ENCODE assay signal across 28 cellular contexts in genomic region chr2:121055088-121055487, GRCh38.
"Had no signal": no experiment of that assay in that cellular context is flagged by ENCODE, and none has a peak within 500 bp of the region (broad histone marks: within the 10 kb centered on the region; RNA-seq: fewer than 3 reads in every experiment).

No MANE protein-coding gene starts in this region.

- H3K4me1 ChIP-seq: suprapubic skin, testis, thyroid gland, tibial artery, tibial nerve, transverse colon, upper lobe of left lung, upper lobe of right lung, uterus, vagina had no signal

- H3K9me3 Mint-ChIP-seq: stimulated activated effector memory CD8-positive, alpha-beta T cell treated with anti-CD3 and anti-CD28 coated beads, Interleukin-12 subunit alpha, Interleukin-12 subunit beta, amount 100 ng/mL, for 72 hours; stimulated activated memory B cell treated with anti-CD40 and anti-IgM and Interleukin-4, amounts not matched to agents 10 μg/mL and 1 μg/mL and 100 μg/mL, for 72 hours had no signal

- H3K36me3 ChIP-seq: stomach, suprapubic skin, thoracic aorta, thyroid gland, tibial artery, tibial nerve, transverse colon, upper lobe of left lung, upper lobe of right lung, uterus, vagina had no signal

- H3K9me3 ChIP-seq: stomach, suprapubic skin, testis, thoracic aorta, thyroid gland, tibial artery, transverse colon, upper lobe of right lung, uterus, vagina had no signal

- H3K27me3 Mint-ChIP-seq: stimulated activated naive CD8-positive, alpha-beta T cell treated with anti-CD3 and anti-CD28 coated beads, Interleukin-15, Interleukin-2, amounts not matched to agents 100 ng/mL and 50 ng/mL, for 24 hours had no signal

- DNase-seq: stimulated activated CD4-positive, alpha-beta T cell treated with anti-CD3 and anti-CD28 coated beads, Interleukin-2, amount 100 ng/mL, for 48 hours; stimulated activated CD4-positive, alpha-beta T cell treated with anti-CD3 and anti-CD28 coated beads, Interleukin-4, amount 100 ng/mL, for 1 hour; stimulated activated CD4-positive, alpha-beta T cell treated with anti-CD3 and anti-CD28 coated beads, Interleukin-4, amount 100 ng/mL, for 24 hours; stimulated activated CD4-positive, alpha-beta T cell treated with anti-CD3 and anti-CD28 coated beads, Interleukin-4, amount 100 ng/mL, for 4 hours; stimulated activated CD8-positive, alpha-beta memory T cell treated with anti-CD3 and anti-CD28 coated beads, Interleukin-4, amount 100 ng/mL, for 48 hours; stimulated activated naive B cell treated with anti-CD40 and anti-IgM and Interleukin-4, amounts not matched to agents 10 μg/mL and 1 μg/mL and 100 μg/mL, for 72 hours; stimulated activated naive CD4-positive, alpha-beta T cell; stimulated activated naive CD4-positive, alpha-beta T cell treated with Interleukin-2 at 50 U/mL for 16 hours; stimulated activated naive CD8-positive, alpha-beta T cell treated with anti-CD3 and anti-CD28 coated beads, Interleukin-15, Interleukin-2, amounts not matched to agents 100 U/mL and 50 U/mL, for 24 hours; stomach; substantia nigra; testis; thyroid gland; tibial artery; transverse colon; trophoblast cell; upper lobe of left lung; upper lobe of right lung; uterus had no signal

- FAIRE-seq: urothelium cell line had no signal

- H3K27ac Mint-ChIP-seq: stimulated activated effector memory CD8-positive, alpha-beta T cell treated with anti-CD3 and anti-CD28 coated beads, Interleukin-12 subunit alpha, Interleukin-12 subunit beta, amount 100 ng/mL, for 72 hours; stimulated activated memory B cell treated with anti-CD40 and anti-IgM and Interleukin-4, amounts not matched to agents 10 μg/mL and 1 μg/mL and 100 μg/mL, for 72 hours; stimulated activated naive B cell treated with anti-CD40 and anti-IgM and Interleukin-4, amounts not matched to agents 10 μg/mL and 1 μg/mL and 100 μg/mL, for 72 hours; stimulated activated naive CD8-positive, alpha-beta T cell treated with anti-CD3 and anti-CD28 coated beads, Interleukin-15, Interleukin-2, amounts not matched to agents 100 ng/mL and 50 ng/mL, for 24 hours; type B pancreatic cell had no signal

- H3K4me3 ChIP-seq: stomach, suprapubic skin, testis, thoracic aorta, thyroid gland, tibial artery, tibial nerve, transverse colon, upper lobe of left lung, upper lobe of right lung, uterus, vagina had no signal

- H3K4me1 Mint-ChIP-seq: stimulated activated effector memory CD8-positive, alpha-beta T cell treated with anti-CD3 and anti-CD28 coated beads, Interleukin-12 subunit alpha, Interleukin-12 subunit beta, amount 100 ng/mL, for 72 hours; stimulated activated memory B cell treated with anti-CD40 and anti-IgM and Interleukin-4, amounts not matched to agents 10 μg/mL and 1 μg/mL and 100 μg/mL, for 72 hours; stimulated activated naive B cell treated with anti-CD40 and anti-IgM and Interleukin-4, amounts not matched to agents 10 μg/mL and 1 μg/mL and 100 μg/mL, for 72 hours had no signal

- ATAC-seq: stimulated activated memory B cell treated with anti-CD40 and anti-IgM and Interleukin-4, amounts not matched to agents 10 μg/mL and 1 μg/mL and 100 μg/mL, for 72 hours; stimulated activated naive B cell treated with anti-CD40 and anti-IgM and Interleukin-4, amounts not matched to agents 10 μg/mL and 1 μg/mL and 100 μg/mL, for 72 hours; stimulated activated naive CD8-positive, alpha-beta T cell treated with anti-CD3 and anti-CD28 coated beads, Interleukin-15, Interleukin-2, amounts not matched to agents 100 U/mL and 50 U/mL, for 24 hours; upper lobe of right lung had no signal

- H3K27ac ChIP-seq: stomach, suprapubic skin, testis, thoracic aorta, thyroid gland, tibial artery, tibial nerve, transverse colon, upper lobe of left lung, upper lobe of right lung, uterus, vagina had no signal

- H3K27me3 ChIP-seq: suprapubic skin, testis, thyroid gland, tibial artery, tibial nerve, transverse colon, upper lobe of left lung, upper lobe of right lung, uterus, vagina had no signal

- H3K4me3 Mint-ChIP-seq: stimulated activated effector memory CD8-positive, alpha-beta T cell treated with anti-CD3 and anti-CD28 coated beads, Interleukin-12 subunit alpha, Interleukin-12 subunit beta, amount 100 ng/mL, for 72 hours; stimulated activated memory B cell treated with anti-CD40 and anti-IgM and Interleukin-4, amounts not matched to agents 10 μg/mL and 1 μg/mL and 100 μg/mL, for 72 hours; stimulated activated naive B cell treated with anti-CD40 and anti-IgM and Interleukin-4, amounts not matched to agents 10 μg/mL and 1 μg/mL and 100 μg/mL, for 72 hours; stimulated activated naive CD8-positive, alpha-beta T cell treated with anti-CD3 and anti-CD28 coated beads, Interleukin-15, Interleukin-2, amounts not matched to agents 100 ng/mL and 50 ng/mL, for 24 hours; type B pancreatic cell had no signal
